Comparison of ENCODE assay signal across 21 cellular contexts in the genomic region with DNA sequence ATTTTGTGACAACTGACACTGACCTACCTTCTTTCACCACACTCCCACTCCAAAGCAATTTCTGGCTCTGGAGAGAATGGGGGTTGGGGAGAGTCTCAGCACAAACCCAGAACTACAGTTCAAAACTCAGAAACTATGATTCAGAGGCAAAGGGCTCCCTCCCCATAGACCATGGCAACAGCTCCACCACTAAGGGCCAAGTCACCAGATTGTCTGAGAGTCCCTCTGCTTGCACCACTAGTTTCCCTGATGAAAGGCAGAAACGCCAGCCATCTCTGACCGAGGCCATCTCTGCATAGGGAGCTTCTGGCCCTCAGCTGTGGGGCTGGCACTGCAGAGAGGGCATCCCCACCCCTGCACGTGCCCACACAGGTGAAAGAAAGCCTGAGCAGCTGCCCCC.
"Had no signal": no experiment of that assay in that cellular context is flagged by ENCODE, and none has a peak within 500 bp of the region (broad histone marks: within the 10 kb centered on the region; RNA-seq: fewer than 3 reads in every experiment).

No MANE protein-coding gene starts in this region.

- H3K36me3 ChIP-seq: adrenal gland, ascending aorta, Peyer's patch had no signal

- H3K4me1 ChIP-seq: adrenal gland, ascending aorta, body of pancreas, Peyer's patch had no signal

- H3K27me3 ChIP-seq: ascending aorta, body of pancreas, Peyer's patch had no signal

- H3K9me3 ChIP-seq: adrenal gland, ascending aorta, body of pancreas, Peyer's patch had no signal

- H3K27ac ChIP-seq: adrenal gland, ascending aorta, body of pancreas, Peyer's patch, RWPE1 had no signal

- ATAC-seq: activated CD8-positive, alpha-beta T cell treated with anti-CD3 and anti-CD28 coated beads, Interleukin-2, amount 10 ng/mL, durations not matched to agents 7 days and 5 days; body of pancreas; WTC11 had no signal

- DNase-seq: activated CD4-positive, alpha-beta T cell treated with anti-CD3 and anti-CD28 coated beads for 48 hours; activated CD4-positive, alpha-beta T cell treated with anti-CD3 and anti-CD28 coated beads, Interleukin-2, amount 50 U/mL, for 4 hours; activated CD4-positive, CD25-positive, alpha-beta regulatory T cell treated with anti-CD3 and anti-CD28 coated beads, Interleukin-2, amount 50 U/mL, for 72 hours; activated CD8-positive, alpha-beta memory T cell treated with anti-CD3 and anti-CD28 coated beads, Interleukin-2, amount 50 U/mL, for 48 hours; activated CD8-positive, alpha-beta T cell treated with anti-CD3 and anti-CD28 coated beads, Interleukin-2, amount 10 ng/mL, durations not matched to agents 7 days and 5 days; activated naive CD4-positive, alpha-beta T cell treated with anti-CD3 and anti-CD28 coated beads, Interleukin-2, amount 50 U/mL, for 16 hours; activated naive CD8-positive, alpha-beta T cell treated with anti-CD3 and anti-CD28 coated beads, Interleukin-2, amount 10 ng/mL, durations not matched to agents 7 days and 5 days; activated T-cell treated with anti-CD3 and anti-CD28 coated beads, Interleukin-2, amount 50 U/mL, for 1 hour; adrenal gland; KG1; NCI-H1048; NCI-H2029 treated with DMSO at 0.1 percent for 48 hours; NCI-H510A treated with DMSO at 0.1 percent for 48 hours; NCI-H69; Peyer's patch; SHP77 treated with DMSO at 0.1 percent for 48 hours; T-helper 9 cell had no signal

- H3K4me3 ChIP-seq: adrenal gland, ascending aorta, body of pancreas, Peyer's patch had no signal
